ENCODE assay signal across 20 cellular contexts in genomic region chr13:96792736-96793444, GRCh38.
DNase-seq lines count a peak whose midpoint lies in the region; ATAC-seq and TF ChIP-seq lines count a peak whose summit lies in the region.
"Had no signal": no experiment of that assay in that cellular context is flagged by ENCODE, and none has a peak within 500 bp of the region (broad histone marks: within the 10 kb centered on the region; RNA-seq: fewer than 3 reads in every experiment).

No MANE protein-coding gene starts in this region.

- H3K4me3 ChIP-seq in right cardiac atrium (ENCODE audit: low read length) (no peak overlapping the region), fibroblast of mammary gland (ENCODE audit: control insufficient read depth, low read depth, low read length) (no peak overlapping the region), hepatocyte (no peak overlapping the region)

- no peaks in the 10 kb centered on the region for H3K36me3 Mint-ChIP-seq in glutamatergic neuron (ENCODE audit: unreplicated experiment)
- H3K36me3 Mint-ChIP-seq: IgD-negative memory B cell had no signal

- H3K79me2 ChIP-seq in hepatocyte: no peaks in the 10 kb centered on the region

- peaks cover 7% of the 10 kb centered on the region for H3K9me3 Mint-ChIP-seq in glutamatergic neuron (ENCODE audit: unreplicated experiment)
- H3K9me3 Mint-ChIP-seq: IgD-negative memory B cell had no signal

- peak in 1 of 2 donors; percentile 29 for ATAC-seq in right cardiac atrium
- no peak for ATAC-seq in Right ventricle myocardium superior (ENCODE audit: poor library complexity)
- ATAC-seq: SK-N-SH treated with all-trans-retinoic acid at 6 μM for 48 hours had no signal

- H3K9me3 ChIP-seq in right cardiac atrium (ENCODE audit: control insufficient read depth, low read length) (no peaks in the 10 kb centered on the region), hepatocyte (ENCODE audit: low read depth) (no peaks in the 10 kb centered on the region)
- H3K9me3 ChIP-seq: Caco-2 had no signal

- H3K4me2 ChIP-seq in hepatocyte: no peak overlapping the region

- no peaks in the 10 kb centered on the region for H3K9me2 ChIP-seq in hepatocyte (replicated peaks; ENCODE audit: insufficient read depth)

- H3K27ac Mint-ChIP-seq in glutamatergic neuron (ENCODE audit: unreplicated experiment): no peak overlapping the region
- H3K27ac Mint-ChIP-seq: CD4-positive, alpha-beta T cell; HFFc6; IgD-negative memory B cell had no signal

- DNase-seq in right cardiac atrium (peak; percentile 27 to 52 (median 33)), Right ventricle myocardium superior (no peak), OCI-M1 (lab: John Stamatoyannopoulos, UW) (peak; percentile 26), fibroblast of mammary gland (ENCODE audit: low read depth) (peak; percentile 35), ureter (ENCODE audit: low spot score) (peak; percentile 45), glutamatergic neuron (no peak), hepatocyte (ENCODE audit: low spot score) (no peak), GM19238 (ENCODE audit: insufficient read length, low spot score) (no peak)
- DNase-seq: Caco-2; CD4-positive, alpha-beta T cell; DMS153; HFFc6; Karpas-422; MM.1S; NCI-H1105; NCI-H2081; SHP77 treated with DMSO at 0.1 percent for 48 hours had no signal

- H4K20me1 ChIP-seq in hepatocyte (ENCODE audit: insufficient read depth, poor library complexity, severe bottlenecking): no peaks in the 10 kb centered on the region

- H3K27ac ChIP-seq in right cardiac atrium (ENCODE audit: low read length) (no peak overlapping the region), hepatocyte (no peak overlapping the region)
- H3K27ac ChIP-seq: HL-60 had no signal

- H3K27me3 Mint-ChIP-seq in glutamatergic neuron (ENCODE audit: unreplicated experiment): peaks cover 8% of the 10 kb centered on the region
- H3K27me3 Mint-ChIP-seq: CD4-positive, alpha-beta T cell; IgD-negative memory B cell had no signal

- no peaks in the 10 kb centered on the region for H3K27me3 ChIP-seq in right cardiac atrium (ENCODE audit: control insufficient read depth, insufficient read depth)
- H3K27me3 ChIP-seq in hepatocyte: no peaks in the 10 kb centered on the region

- TF ChIP-seq CTCF in fibroblast of mammary gland (conservative IDR thresholded peaks at IDR 0.05; ENCODE audit: control insufficient read depth, insufficient read depth, low read depth, low read length) (no peak), glutamatergic neuron (IDR thresholded peaks at IDR 0.05; ENCODE audit: partially characterized antibody, unreplicated experiment) (no peak), hepatocyte (IDR thresholded peaks at IDR 0.05; ENCODE audit: poor library complexity) (no peak)

- no peaks in the 10 kb centered on the region for H3K36me3 ChIP-seq in hepatocyte (replicated peaks; ENCODE audit: insufficient read depth, low read depth)

- intact Hi-C loops in right cardiac atrium (cut with DNase I): no loop called here
- intact Hi-C loops in Right ventricle myocardium superior (cut with DNase I): no loop called here

- H3K4me1 ChIP-seq in right cardiac atrium (ENCODE audit: control insufficient read depth, insufficient read depth, low read length): no peaks in the 10 kb centered on the region
- no peaks in the 10 kb centered on the region for H3K4me1 ChIP-seq in hepatocyte (ENCODE audit: insufficient read depth)
- H3K4me1 ChIP-seq: Caco-2 had no signal

- no peak overlapping the region for H3K4me3 Mint-ChIP-seq in glutamatergic neuron (ENCODE audit: unreplicated experiment)
- H3K4me3 Mint-ChIP-seq: CD4-positive, alpha-beta T cell; HFFc6; IgD-negative memory B cell had no signal

- H2AFZ ChIP-seq in hepatocyte: no peak overlapping the region

- H3K4me1 Mint-ChIP-seq in glutamatergic neuron (ENCODE audit: low read depth, unreplicated experiment): peaks cover 29% of the 10 kb centered on the region

- 72% methylated on average over 9 of the region's 9 CpGs for WGBS in right cardiac atrium
- 92% methylated on average over 9 of the region's 9 CpGs for WGBS in hepatocyte (ENCODE audit: low lambda C conversion rate, missing lambda C conversion rate)

Comparison
In these comparisons a context has a peak if more than half of its experiments do, and no peak if none do; other contexts are left out.
1. DNase-seq: peak in right cardiac atrium (3 of 3), OCI-M1 (single experiment), fibroblast of mammary gland (single experiment) and ureter (single experiment); none in Right ventricle myocardium superior (single experiment), glutamatergic neuron (single experiment), hepatocyte (single experiment) and GM19238 (single experiment).